20 cellular contexts compared by ENCODE assay signal in the genomic region with DNA sequence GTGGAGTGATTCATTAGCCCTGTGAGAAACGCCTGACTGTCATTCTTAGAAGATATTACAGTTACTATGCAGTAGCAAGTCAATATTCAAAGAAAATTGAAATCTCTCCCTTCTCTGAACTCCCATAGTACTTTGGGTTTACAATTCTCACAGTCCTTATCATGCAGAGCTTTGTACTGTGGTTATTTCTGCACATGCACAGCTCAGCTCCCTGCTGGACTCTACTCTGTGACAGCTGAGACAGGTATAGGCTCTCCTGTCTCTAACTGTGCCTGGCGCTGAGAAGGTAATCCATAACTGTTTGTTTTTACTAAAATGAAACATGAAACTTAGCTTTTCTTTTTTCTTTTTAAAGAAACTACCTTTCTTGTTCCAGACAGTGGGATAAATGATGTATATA.
"Had no signal": no experiment of that assay in that cellular context is flagged by ENCODE, and none has a peak within 500 bp of the region (broad histone marks: within the 10 kb centered on the region; RNA-seq: fewer than 3 reads in every experiment).

No MANE protein-coding gene starts in this region.

- H3K9me3 ChIP-seq: SK-N-SH had no signal

- ATAC-seq: Panc1, PC-3 had no signal

- H3K27ac ChIP-seq: RWPE1 had no signal

- H3K4me2 ChIP-seq: SK-N-SH had no signal

- DNase-seq: KBM-7, NCI-H1092, NCI-H1105 treated with DMSO at 0.1 percent for 48 hours, NCI-H1417 treated with DMSO at 0.1 percent for 48 hours, NCI-H146, NCI-H1694 treated with DMSO at 0.1 percent for 48 hours, NCI-H1930, NCI-H2081, NCI-H2107, NCI-H226, NCI-H446, NCI-H510A, NCI-H524 treated with DMSO at 0.1 percent for 48 hours, NCI-H69, NCI-H774, PC-3, SHP77, SK-N-SH had no signal

- H3K9me2 ChIP-seq: SK-N-SH had no signal
